ENCODE assay signal across 1 cellular context in the genomic region with DNA sequence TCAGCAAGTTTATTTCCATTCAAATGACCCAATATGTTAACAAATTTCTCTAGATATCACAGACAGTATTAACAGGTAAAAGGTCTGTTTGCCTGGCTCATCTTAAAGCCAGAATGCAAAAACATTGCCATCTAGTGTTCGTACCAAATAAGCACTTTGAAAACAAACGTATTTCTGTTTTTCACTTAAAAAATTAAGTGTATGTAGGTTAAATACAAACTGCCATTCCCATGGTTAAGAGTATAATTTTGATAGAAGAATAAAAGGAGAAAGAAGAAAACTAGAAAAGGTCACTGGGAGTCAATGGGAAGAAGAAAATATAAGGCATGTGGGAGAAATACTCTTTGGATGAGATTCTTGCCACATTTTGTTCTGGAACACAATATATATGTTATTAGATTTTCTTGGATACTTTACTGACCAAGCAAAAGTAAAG.
TF ChIP-seq lines count a peak whose summit lies in the region.

No MANE protein-coding gene starts in this region.

TF ChIP-seq in K562, 482 proteins besides CTCF, POLR2A, EP300 and RAD21:
- TF ChIP-seq SMC3 (conservative IDR thresholded peaks at IDR 0.05; ENCODE audit: insufficient read depth, low read depth, low read length) (peak; percentile 76), KAT2B (IDR thresholded peaks at IDR 0.05; ENCODE audit: low read depth, low read length) (no peak), ARID2 (IDR thresholded peaks at IDR 0.05) (peak; percentile 68; the same call in 1 of the 2 replicates), ZNF696 (CRISPR knock-in tag; conservative IDR thresholded peaks at IDR 0.05) (no peak), HDAC3 (IDR thresholded peaks at IDR 0.05; ENCODE audit: borderline replicate concordance, partially characterized antibody) (peak; percentile 12), MBD2 (IDR thresholded peaks at IDR 0.05; ENCODE audit: borderline replicate concordance, low read depth) (no peak), HDGF (IDR thresholded peaks at IDR 0.05) (peak; percentile 80; the same call in 1 of the 2 replicates), ZNF263 (CRISPR knock-in tag; IDR thresholded peaks at IDR 0.05; ENCODE audit: borderline replicate concordance) (no peak), PHTF2 (CRISPR knock-in tag; IDR thresholded peaks at IDR 0.05) (no peak), NONO (IDR thresholded peaks at IDR 0.05; ENCODE audit: low read depth in 2 of 2, low read length in 1 of 2) (0 out of 4 replicates have a peak, but pooled peaks of 1 of the 2 experiments have one; percentile 39), XRCC4 (IDR thresholded peaks at IDR 0.05; ENCODE audit: extremely low read depth, insufficient read depth, insufficient read length) (no peak), CREM (IDR thresholded peaks at IDR 0.05; ENCODE audit: low read depth) (no peak), TAF9B (IDR thresholded peaks at IDR 0.05; ENCODE audit: partially characterized antibody) (peak; percentile 12)
- TF ChIP-seq, protein P1, sequence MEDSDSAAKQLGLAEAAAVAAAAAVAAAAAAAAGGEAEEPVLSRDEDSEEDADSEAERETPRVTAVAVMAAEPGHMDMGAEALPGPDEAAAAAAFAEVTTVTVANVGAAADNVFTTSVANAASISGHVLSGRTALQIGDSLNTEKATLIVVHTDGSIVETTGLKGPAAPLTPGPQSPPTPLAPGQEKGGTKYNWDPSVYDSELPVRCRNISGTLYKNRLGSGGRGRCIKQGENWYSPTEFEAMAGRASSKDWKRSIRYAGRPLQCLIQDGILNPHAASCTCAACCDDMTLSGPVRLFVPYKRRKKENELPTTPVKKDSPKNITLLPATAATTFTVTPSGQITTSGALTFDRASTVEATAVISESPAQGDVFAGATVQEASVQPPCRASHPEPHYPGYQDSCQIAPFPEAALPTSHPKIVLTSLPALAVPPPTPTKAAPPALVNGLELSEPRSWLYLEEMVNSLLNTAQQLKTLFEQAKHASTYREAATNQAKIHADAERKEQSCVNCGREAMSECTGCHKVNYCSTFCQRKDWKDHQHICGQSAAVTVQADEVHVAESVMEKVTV (CRISPR knock-in tag; IDR thresholded peaks at IDR 0.05), result peak; percentile 75
- TF ChIP-seq, protein P2, sequence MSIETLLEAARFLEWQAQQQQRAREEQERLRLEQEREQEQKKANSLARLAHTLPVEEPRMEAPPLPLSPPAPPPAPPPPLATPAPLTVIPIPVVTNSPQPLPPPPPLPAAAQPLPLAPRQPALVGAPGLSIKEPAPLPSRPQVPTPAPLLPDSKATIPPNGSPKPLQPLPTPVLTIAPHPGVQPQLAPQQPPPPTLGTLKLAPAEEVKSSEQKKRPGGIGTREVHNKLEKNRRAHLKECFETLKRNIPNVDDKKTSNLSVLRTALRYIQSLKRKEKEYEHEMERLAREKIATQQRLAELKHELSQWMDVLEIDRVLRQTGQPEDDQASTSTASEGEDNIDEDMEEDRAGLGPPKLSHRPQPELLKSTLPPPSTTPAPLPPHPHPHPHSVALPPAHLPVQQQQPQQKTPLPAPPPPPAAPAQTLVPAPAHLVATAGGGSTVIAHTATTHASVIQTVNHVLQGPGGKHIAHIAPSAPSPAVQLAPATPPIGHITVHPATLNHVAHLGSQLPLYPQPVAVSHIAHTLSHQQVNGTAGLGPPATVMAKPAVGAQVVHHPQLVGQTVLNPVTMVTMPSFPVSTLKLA (conservative IDR thresholded peaks at IDR 0.05), result 0 out of 4 replicates have a peak, but pooled peaks of 1 of the 2 experiments have one; percentile 1
- TF ChIP-seq, protein P3, sequence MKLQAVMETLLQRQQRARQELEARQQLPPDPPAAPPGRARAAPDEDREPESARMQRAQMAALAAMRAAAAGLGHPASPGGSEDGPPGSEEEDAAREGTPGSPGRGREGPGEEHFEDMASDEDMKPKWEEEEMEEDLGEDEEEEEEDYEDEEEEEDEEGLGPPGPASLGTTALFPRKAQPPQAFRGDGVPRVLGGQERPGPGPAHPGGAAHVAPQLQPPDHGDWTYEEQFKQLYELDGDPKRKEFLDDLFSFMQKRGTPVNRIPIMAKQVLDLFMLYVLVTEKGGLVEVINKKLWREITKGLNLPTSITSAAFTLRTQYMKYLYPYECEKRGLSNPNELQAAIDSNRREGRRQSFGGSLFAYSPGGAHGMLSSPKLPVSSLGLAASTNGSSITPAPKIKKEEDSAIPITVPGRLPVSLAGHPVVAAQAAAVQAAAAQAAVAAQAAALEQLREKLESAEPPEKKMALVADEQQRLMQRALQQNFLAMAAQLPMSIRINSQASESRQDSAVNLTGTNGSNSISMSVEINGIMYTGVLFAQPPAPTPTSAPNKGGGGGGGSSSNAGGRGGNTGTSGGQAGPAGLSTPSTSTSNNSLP (IDR thresholded peaks at IDR 0.05; ENCODE audit: borderline replicate concordance, low read depth, low read length), result 0 out of 2 replicates have a peak, but pooled peaks have one; percentile 11
- TF ChIP-seq, protein P4, sequence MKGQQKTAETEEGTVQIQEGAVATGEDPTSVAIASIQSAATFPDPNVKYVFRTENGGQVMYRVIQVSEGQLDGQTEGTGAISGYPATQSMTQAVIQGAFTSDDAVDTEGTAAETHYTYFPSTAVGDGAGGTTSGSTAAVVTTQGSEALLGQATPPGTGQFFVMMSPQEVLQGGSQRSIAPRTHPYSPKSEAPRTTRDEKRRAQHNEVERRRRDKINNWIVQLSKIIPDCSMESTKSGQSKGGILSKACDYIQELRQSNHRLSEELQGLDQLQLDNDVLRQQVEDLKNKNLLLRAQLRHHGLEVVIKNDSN (CRISPR knock-in tag; IDR thresholded peaks at IDR 0.05), result no peak
- TF ChIP-seq, protein P5, sequence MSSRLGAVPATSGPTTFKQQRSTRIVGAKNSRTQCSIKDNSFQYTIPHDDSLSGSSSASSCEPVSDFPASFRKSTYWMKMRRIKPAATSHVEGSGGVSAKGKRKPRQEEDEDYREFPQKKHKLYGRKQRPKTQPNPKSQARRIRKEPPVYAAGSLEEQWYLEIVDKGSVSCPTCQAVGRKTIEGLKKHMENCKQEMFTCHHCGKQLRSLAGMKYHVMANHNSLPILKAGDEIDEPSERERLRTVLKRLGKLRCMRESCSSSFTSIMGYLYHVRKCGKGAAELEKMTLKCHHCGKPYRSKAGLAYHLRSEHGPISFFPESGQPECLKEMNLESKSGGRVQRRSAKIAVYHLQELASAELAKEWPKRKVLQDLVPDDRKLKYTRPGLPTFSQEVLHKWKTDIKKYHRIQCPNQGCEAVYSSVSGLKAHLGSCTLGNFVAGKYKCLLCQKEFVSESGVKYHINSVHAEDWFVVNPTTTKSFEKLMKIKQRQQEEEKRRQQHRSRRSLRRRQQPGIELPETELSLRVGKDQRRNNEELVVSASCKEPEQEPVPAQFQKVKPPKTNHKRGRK (tag; IDR thresholded peaks at IDR 0.05), result peak; percentile 72
- TF ChIP-seq, protein P6, sequence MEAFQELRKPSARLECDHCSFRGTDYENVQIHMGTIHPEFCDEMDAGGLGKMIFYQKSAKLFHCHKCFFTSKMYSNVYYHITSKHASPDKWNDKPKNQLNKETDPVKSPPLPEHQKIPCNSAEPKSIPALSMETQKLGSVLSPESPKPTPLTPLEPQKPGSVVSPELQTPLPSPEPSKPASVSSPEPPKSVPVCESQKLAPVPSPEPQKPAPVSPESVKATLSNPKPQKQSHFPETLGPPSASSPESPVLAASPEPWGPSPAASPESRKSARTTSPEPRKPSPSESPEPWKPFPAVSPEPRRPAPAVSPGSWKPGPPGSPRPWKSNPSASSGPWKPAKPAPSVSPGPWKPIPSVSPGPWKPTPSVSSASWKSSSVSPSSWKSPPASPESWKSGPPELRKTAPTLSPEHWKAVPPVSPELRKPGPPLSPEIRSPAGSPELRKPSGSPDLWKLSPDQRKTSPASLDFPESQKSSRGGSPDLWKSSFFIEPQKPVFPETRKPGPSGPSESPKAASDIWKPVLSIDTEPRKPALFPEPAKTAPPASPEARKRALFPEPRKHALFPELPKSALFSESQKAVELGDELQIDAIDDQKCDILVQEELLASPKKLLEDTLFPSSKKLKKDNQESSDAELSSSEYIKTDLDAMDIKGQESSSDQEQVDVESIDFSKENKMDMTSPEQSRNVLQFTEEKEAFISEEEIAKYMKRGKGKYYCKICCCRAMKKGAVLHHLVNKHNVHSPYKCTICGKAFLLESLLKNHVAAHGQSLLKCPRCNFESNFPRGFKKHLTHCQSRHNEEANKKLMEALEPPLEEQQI (IDR thresholded peaks at IDR 0.05), result 0 out of 2 replicates have a peak, but pooled peaks have one; percentile 48
